Comparison of ENCODE assay signal across 1 cellular context in the genomic region with DNA sequence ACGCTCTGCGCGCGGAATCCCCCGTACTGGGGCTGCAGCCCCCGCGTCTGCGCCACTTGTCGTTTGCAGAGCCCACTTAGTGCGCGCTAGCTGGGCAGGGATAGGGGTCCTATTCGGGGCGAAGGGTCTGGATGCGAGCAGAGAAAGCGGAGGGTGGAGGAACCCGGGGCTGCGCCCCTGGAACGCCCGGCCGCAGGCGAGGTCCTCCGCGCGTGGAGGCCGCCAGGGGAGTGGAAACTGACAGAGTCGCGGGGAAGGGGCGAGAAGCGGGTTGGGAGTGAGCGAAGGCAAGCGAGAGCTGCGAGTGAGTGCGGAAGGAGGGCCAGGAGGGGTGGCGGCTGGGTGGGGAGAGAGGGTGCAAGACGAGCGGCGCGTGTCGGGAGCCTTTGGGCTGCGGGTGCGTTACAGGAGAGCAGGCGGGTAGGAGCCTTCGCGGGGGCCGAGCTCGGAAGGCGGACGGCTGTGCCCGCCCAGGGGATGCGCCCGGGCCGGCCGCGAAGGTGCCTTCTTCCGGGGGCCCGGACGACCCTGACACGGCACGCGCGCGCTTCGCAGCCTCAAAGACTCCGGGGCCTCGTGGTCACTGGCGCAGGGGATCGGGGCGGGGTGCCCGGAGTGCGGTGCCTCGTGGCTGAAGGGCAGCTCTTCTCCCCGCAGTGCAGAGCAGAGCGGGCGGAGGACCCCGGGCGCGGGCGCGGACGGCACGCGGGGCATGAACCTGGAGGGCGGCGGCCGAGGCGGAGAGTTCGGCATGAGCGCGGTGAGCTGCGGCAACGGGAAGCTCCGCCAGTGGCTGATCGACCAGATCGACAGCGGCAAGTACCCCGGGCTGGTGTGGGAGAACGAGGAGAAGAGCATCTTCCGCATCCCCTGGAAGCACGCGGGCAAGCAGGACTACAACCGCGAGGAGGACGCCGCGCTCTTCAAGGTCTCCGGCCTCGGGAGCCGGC.
A peak's percentile ranks its signal among the peaks of the same experiment; 100 is the strongest.
TF ChIP-seq lines count a peak whose summit lies in the region.

No MANE protein-coding gene starts in this region.

TF ChIP-seq in H1, 55 proteins besides CTCF, POLR2A, EP300 and RAD21:
- TF ChIP-seq BACH1 (IDR thresholded peaks at IDR 0.05; ENCODE audit: low read length) (peak; percentile 31; the same call in 1 of the 2 replicates), NANOG (IDR thresholded peaks at IDR 0.05; ENCODE audit: insufficient read depth, low read depth, low read length, poor library complexity, severe bottlenecking) (no peak), CTBP2 (IDR thresholded peaks at IDR 0.05; ENCODE audit: borderline replicate concordance, insufficient read depth, insufficient read length, low read length) (peak; percentile 72), CREB1 (IDR thresholded peaks at IDR 0.05) (no peak), HDAC6 (IDR thresholded peaks at IDR 0.05; ENCODE audit: low read depth, low read length) (no peak), PHF8 (conservative IDR thresholded peaks at IDR 0.05; ENCODE audit: low read depth, low read length) (peak; percentile 40; the same call in 1 of the 2 replicates), JUND (IDR thresholded peaks at IDR 0.05; ENCODE audit: low read length) (no peak), RNF2 (IDR thresholded peaks at IDR 0.05; ENCODE audit: borderline replicate concordance, low read depth, low read length, missing control alignments, poor library complexity, severe bottlenecking) (peak; percentile 68), ASH2L (IDR thresholded peaks at IDR 0.05; ENCODE audit: low read length) (no peak), SUZ12 (IDR thresholded peaks at IDR 0.05; ENCODE audit: low read length) (peak; percentile 89), RBBP5 (IDR thresholded peaks at IDR 0.05; ENCODE audit: borderline replicate concordance, low read depth, low read length) (no peak; the same call in 1 of the 2 replicates), SIRT6 (IDR thresholded peaks at IDR 0.05; ENCODE audit: low read length) (no peak), KDM4A (IDR thresholded peaks at IDR 0.05; ENCODE audit: low read depth, low read length, severe bottlenecking) (peak; percentile 86), TAF7 (optimal IDR thresholded peaks at IDR 0.05; ENCODE audit: borderline replicate concordance, low read depth, low read length) (no peak), EZH2 (IDR thresholded peaks at IDR 0.05; ENCODE audit: low read depth, low read length, severe bottlenecking) (peak; percentile 89)
- TF ChIP-seq, protein P1, sequence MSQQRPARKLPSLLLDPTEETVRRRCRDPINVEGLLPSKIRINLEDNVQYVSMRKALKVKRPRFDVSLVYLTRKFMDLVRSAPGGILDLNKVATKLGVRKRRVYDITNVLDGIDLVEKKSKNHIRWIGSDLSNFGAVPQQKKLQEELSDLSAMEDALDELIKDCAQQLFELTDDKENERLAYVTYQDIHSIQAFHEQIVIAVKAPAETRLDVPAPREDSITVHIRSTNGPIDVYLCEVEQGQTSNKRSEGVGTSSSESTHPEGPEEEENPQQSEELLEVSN (IDR thresholded peaks at IDR 0.05), result peak; percentile 93
- TF ChIP-seq, protein P2, sequence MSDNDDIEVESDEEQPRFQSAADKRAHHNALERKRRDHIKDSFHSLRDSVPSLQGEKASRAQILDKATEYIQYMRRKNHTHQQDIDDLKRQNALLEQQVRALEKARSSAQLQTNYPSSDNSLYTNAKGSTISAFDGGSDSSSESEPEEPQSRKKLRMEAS (IDR thresholded peaks at IDR 0.05), result peak; percentile 92
TF ChIP-seq in H1: peak in this region for 9.
